ENCODE assay signal across 8 cellular contexts in the genomic region with DNA sequence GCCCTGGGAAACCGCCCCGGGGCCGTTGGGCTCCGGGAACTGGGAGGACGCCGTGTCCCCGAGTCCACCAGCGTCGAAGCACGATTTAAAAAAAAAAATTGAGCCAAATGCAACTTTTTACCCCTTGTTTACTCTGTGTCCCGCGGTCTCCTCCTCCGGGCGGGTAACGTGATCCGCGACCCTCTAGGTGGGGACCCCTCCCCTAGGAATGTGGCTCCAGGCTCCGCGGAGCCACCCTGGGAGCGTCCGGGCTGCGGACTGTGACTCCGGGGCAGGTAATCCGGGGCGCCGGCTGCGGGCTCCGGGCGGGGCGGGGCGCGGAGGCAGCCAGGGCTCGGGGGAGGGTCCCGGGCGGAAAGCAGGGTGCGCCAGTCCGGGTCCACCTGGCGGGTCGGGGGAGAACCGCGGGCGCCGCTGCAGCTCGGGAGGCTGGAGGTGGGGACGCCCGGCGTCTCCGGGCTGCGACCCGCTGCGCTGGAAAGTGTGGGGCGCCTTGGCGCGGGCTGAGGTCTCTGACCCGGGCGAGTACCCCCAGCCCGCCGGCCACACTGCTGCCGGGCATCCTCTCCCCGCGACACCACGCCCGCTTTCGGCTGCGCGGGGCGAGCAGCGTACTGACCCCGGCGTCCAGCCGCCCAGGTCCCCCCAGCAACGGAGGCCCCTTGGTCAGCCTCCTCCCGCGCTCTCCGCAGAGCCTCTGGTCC.
DNase-seq lines count a peak whose midpoint lies in the region; ATAC-seq and TF ChIP-seq lines count a peak whose summit lies in the region.

No MANE protein-coding gene starts in this region.

- DNase-seq in DMS53 (lab: John Stamatoyannopoulos, UW) (peak; percentile 64), DMS53 treated with DMSO at 0.1 percent for 48 hours (lab: John Stamatoyannopoulos, UW; ENCODE audit: unreplicated experiment) (no peak), astrocyte of the cerebellum (ENCODE audit: low read depth) (no peak)

- H3K27me3 ChIP-seq in iPS-18a (ENCODE audit: control insufficient read depth, insufficient read depth, low read length), result peaks cover 11% of the 10 kb centered on the region

- H3K4me3 ChIP-seq in astrocyte of the cerebellum (ENCODE audit: low read depth, low read length), result peak overlapping the region; percentile 73
- H3K4me3 ChIP-seq in iPS-18a (ENCODE audit: low read length), result peak overlapping the region; percentile 81
- H3K4me3 ChIP-seq in skin epidermis, result peak overlapping the region; percentile 69 to 98 (median 93)

- peak overlapping the region; percentile 90 for H3K9ac ChIP-seq in iPS-18a (ENCODE audit: low read length)

- no peak for TF ChIP-seq CTCF in astrocyte of the cerebellum (IDR thresholded peaks at IDR 0.05; ENCODE audit: low read depth, low read length, missing control alignments)

- in situ Hi-C loops in astrocyte of the cerebellum (cut with HindIII; ENCODE audit: low sequenced_read_pairs), result no loop called here

- no peaks in the 10 kb centered on the region for H3K36me3 ChIP-seq in iPS-18a (ENCODE audit: control insufficient read depth, low read depth, low read length)

- no peaks in the 10 kb centered on the region for H3K9me3 ChIP-seq in iPS-18a (ENCODE audit: control insufficient read depth, low read depth, low read length)

- ATAC-seq in SK-N-SH treated with all-trans-retinoic acid at 6 μM for 48 hours (peak; percentile 61), GM18520 (IDR thresholded peaks at IDR 0.05; ENCODE audit: unreplicated experiment) (no peak), HG03139 (IDR thresholded peaks at IDR 0.05; ENCODE audit: unreplicated experiment) (no peak)

- peak overlapping the region; percentile 52 for H3K27ac ChIP-seq in iPS-18a (ENCODE audit: low read length)
- H3K27ac ChIP-seq in skin epidermis, result peak overlapping the region; percentile 61 to 94 (median 91)

- H3K4me1 ChIP-seq in iPS-18a (ENCODE audit: control insufficient read depth, low read depth, low read length), result peaks cover 19% of the 10 kb centered on the region

TF ChIP-seq in SK-N-SH treated with all-trans-retinoic acid at 6 μM for 48 hours, 23 proteins besides CTCF, POLR2A, EP300 and RAD21:
- TF ChIP-seq, protein P1, sequence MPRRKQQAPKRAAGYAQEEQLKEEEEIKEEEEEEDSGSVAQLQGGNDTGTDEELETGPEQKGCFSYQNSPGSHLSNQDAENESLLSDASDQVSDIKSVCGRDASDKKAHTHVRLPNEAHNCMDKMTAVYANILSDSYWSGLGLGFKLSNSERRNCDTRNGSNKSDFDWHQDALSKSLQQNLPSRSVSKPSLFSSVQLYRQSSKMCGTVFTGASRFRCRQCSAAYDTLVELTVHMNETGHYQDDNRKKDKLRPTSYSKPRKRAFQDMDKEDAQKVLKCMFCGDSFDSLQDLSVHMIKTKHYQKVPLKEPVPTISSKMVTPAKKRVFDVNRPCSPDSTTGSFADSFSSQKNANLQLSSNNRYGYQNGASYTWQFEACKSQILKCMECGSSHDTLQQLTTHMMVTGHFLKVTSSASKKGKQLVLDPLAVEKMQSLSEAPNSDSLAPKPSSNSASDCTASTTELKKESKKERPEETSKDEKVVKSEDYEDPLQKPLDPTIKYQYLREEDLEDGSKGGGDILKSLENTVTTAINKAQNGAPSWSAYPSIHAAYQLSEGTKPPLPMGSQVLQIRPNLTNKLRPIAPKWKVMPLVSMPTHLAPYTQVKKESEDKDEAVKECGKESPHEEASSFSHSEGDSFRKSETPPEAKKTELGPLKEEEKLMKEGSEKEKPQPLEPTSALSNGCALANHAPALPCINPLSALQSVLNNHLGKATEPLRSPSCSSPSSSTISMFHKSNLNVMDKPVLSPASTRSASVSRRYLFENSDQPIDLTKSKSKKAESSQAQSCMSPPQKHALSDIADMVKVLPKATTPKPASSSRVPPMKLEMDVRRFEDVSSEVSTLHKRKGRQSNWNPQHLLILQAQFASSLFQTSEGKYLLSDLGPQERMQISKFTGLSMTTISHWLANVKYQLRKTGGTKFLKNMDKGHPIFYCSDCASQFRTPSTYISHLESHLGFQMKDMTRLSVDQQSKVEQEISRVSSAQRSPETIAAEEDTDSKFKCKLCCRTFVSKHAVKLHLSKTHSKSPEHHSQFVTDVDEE (CRISPR knock-in tag; IDR thresholded peaks at IDR 0.05), result no peak
- TF ChIP-seq ZFP30 (CRISPR knock-in tag; IDR thresholded peaks at IDR 0.05) (no peak), TCF4 (CRISPR knock-in tag; IDR thresholded peaks at IDR 0.05; ENCODE audit: borderline replicate concordance) (no peak), PPARA (CRISPR knock-in tag; IDR thresholded peaks at IDR 0.05; ENCODE audit: borderline replicate concordance) (no peak), CSDC2 (CRISPR knock-in tag; IDR thresholded peaks at IDR 0.05) (no peak), ZC3H10 (CRISPR knock-in tag; IDR thresholded peaks at IDR 0.05) (no peak), RARB (CRISPR knock-in tag; IDR thresholded peaks at IDR 0.05) (no peak), TOX (CRISPR knock-in tag; IDR thresholded peaks at IDR 0.05; ENCODE audit: borderline replicate concordance) (no peak), ZNF565 (CRISPR knock-in tag; conservative IDR thresholded peaks at IDR 0.05; ENCODE audit: low read depth) (no peak), SNAI2 (CRISPR knock-in tag; IDR thresholded peaks at IDR 0.05) (no peak), ZNF70 (CRISPR knock-in tag; IDR thresholded peaks at IDR 0.05) (no peak)
- TF ChIP-seq, protein P2, sequence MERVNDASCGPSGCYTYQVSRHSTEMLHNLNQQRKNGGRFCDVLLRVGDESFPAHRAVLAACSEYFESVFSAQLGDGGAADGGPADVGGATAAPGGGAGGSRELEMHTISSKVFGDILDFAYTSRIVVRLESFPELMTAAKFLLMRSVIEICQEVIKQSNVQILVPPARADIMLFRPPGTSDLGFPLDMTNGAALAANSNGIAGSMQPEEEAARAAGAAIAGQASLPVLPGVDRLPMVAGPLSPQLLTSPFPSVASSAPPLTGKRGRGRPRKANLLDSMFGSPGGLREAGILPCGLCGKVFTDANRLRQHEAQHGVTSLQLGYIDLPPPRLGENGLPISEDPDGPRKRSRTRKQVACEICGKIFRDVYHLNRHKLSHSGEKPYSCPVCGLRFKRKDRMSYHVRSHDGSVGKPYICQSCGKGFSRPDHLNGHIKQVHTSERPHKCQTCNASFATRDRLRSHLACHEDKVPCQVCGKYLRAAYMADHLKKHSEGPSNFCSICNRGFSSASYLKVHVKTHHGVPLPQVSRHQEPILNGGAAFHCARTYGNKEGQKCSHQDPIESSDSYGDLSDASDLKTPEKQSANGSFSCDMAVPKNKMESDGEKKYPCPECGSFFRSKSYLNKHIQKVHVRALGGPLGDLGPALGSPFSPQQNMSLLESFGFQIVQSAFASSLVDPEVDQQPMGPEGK (CRISPR knock-in tag; IDR thresholded peaks at IDR 0.05; ENCODE audit: borderline replicate concordance), result no peak
